8 cellular contexts compared by ENCODE assay signal in the genomic region with DNA sequence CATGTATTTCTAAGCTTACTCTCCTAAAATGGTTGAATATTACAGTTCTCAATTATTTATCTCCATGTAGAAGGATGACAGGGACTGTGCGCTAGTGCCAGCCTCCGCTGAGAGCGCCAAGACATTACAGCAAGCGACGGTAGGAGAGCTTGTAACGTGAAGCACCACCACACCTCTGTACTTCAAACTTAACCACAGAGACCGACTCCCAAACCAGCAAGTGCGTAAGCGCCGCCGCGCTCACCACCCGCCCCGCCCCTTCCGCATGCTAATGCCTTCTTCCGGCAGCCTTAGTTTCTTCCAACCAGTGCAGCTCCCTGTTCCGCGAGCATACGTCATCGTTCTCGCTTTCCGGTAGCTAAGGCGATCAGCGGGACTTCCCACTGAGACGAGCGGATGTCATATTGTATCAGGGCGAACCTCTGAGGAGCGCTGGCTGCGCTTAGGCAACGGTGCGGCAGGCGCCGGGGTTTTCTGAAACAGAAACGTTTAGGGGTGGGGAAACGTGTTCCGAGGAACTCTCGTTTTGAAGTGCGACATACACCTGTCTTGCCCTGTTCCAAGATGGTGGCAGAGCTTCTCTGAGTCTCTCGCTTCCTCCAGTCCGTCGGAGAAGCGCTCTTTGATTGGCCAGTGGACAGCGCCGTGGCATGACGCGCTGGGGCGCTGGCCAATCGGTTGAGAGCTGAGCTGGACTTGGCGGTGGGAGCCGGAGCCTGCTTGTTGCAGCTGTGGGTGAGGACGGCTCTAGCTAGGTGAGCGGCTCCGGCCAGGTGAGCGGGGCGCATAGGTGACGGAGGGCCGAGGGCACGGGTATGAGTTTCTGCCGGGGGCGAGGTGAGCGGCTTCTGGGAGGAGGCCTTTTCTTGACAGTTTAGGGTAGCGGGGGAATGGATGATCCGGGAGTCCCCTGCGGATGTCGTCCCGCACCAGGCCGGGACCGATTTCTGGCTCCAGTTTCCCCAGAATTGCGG. TPM values are rescaled to one million over a fixed set of nuclear protein-coding genes. Genes with fewer than 3 reads are reported as not detected.
A peak's percentile ranks its signal among the peaks of the same experiment; 100 is the strongest.
DNase-seq lines count a peak whose midpoint lies in the region; ATAC-seq and TF ChIP-seq lines count a peak whose summit lies in the region.

A gene (plus strand): TSS at position 723 of the 974 bp plus-strand sequence. CDS start 2,896 bp downstream, outside the sequence.

- WGBS in esophagus, 2 donors = 0 to 1% methylated on average over 68 to 69 of the region's 69 CpGs

- H3K4me1 ChIP-seq in KMS-11 (ENCODE audit: low read depth, poor library complexity, severe bottlenecking) (peaks cover 14% of the 10 kb centered on the region), Peyer's patch (peaks cover 0 to 9% (median 0%) of the 10 kb centered on the region in 4 donors), esophagus (ENCODE audit: control insufficient read depth in 2 of 2, insufficient read depth in 2 of 2, low read length in 1 of 2) (peaks cover 0 to 4% of the 10 kb centered on the region in 2 donors), mucosa of stomach (ENCODE audit: control insufficient read depth, insufficient read depth, low read length) (peaks cover 11% of the 10 kb centered on the region)

- ATAC-seq in GM21737 (IDR thresholded peaks at IDR 0.05; ENCODE audit: unreplicated experiment) = peak; percentile 92

- H2AFZ ChIP-seq in KMS-11 (ENCODE audit: low read depth) = peak within 1 kb of the TSS; percentile 82

- H3K9ac ChIP-seq in KMS-11 (peak within 1 kb of the TSS; percentile 70), mucosa of stomach (ENCODE audit: low read length) (peak within 1 kb of the TSS; percentile 96)

- H4K20me1 ChIP-seq in KMS-11 (ENCODE audit: insufficient read depth) = no peaks in the 10 kb centered on the region

- no peaks in the 10 kb centered on the region for H3K27me3 ChIP-seq in KMS-11 (ENCODE audit: insufficient read depth, low read depth)
- H3K27me3 ChIP-seq in Peyer's patch = no peaks in the 10 kb centered on the region
- H3K27me3 ChIP-seq in esophagus (ENCODE audit: control insufficient read depth in 1 of 2, insufficient read depth in 2 of 2, low read length in 2 of 2) = no peaks in the 10 kb centered on the region
- H3K27me3 ChIP-seq in mucosa of stomach (ENCODE audit: control insufficient read depth, insufficient read depth, low read length) = no peaks in the 10 kb centered on the region

- TF ChIP-seq CTCF in KMS-11 (conservative IDR thresholded peaks at IDR 0.05; ENCODE audit: low read depth, low read length) = no peak
- no peak for TF ChIP-seq CTCF in Peyer's patch (IDR thresholded peaks at IDR 0.05)

- H3K79me2 ChIP-seq in KMS-11 (ENCODE audit: insufficient read depth, low read depth) = peaks cover 6% of the 10 kb centered on the region; the same call in 1 of the 2 replicates

- H3K4me2 ChIP-seq in KMS-11 = peak within 1 kb of the TSS; percentile 82

- DNase-seq in DMS53 treated with DMSO at 0.1 percent for 48 hours (lab: John Stamatoyannopoulos, UW; ENCODE audit: unreplicated experiment) = peak; percentile 98
- DNase-seq in Peyer's patch = peak; percentile 96 to 100 (median 98)
- peak; percentile 98 to 99 for DNase-seq in activated T-cell treated with anti-CD3 and anti-CD28 coated beads, Interleukin-2, amount 50 U/mL, for 48 hours
- DNase-seq in stimulated activated CD8-positive, alpha-beta memory T cell treated with anti-CD3 and anti-CD28 coated beads, Interleukin-7, amount 100 ng/mL, for 1 hour (ENCODE audit: low read depth in 2 of 2) = peak; percentile 95

- H3K4me3 ChIP-seq in KMS-11 (IDR thresholded peaks at IDR 0.05; ENCODE audit: insufficient read depth, low read depth, low read length) (no peak within 1 kb of the TSS), Peyer's patch (peak within 1 kb of the TSS; percentile 55 to 99 (median 72)), esophagus (ENCODE audit: low read depth in 1 of 2, low read length in 2 of 2) (peak within 1 kb of the TSS; percentile 81 to 83), mucosa of stomach (ENCODE audit: low read length) (peak within 1 kb of the TSS; percentile 54)

- H3K36me3 ChIP-seq in KMS-11 (ENCODE audit: insufficient read depth) (no peaks in the 10 kb centered on the region), Peyer's patch (peaks cover 0 to 17% (median 0%) of the 10 kb centered on the region in 3 donors), esophagus (ENCODE audit: control insufficient read depth in 2 of 2, insufficient read depth in 2 of 2, low read length in 1 of 2) (no peaks in the 10 kb centered on the region), mucosa of stomach (ENCODE audit: control insufficient read depth, insufficient read depth, low read length) (no peaks in the 10 kb centered on the region)

- peak; percentile 71 to 87 for TF ChIP-seq POLR2A in Peyer's patch (IDR thresholded peaks at IDR 0.05)

- H3K9me3 ChIP-seq in Peyer's patch (no peaks in the 10 kb centered on the region), esophagus (ENCODE audit: control insufficient read depth in 2 of 2, insufficient read depth in 1 of 2, low read depth in 1 of 2, low read length in 1 of 2) (no peaks in the 10 kb centered on the region), mucosa of stomach (ENCODE audit: control insufficient read depth, low read length) (no peaks in the 10 kb centered on the region)

- H3K27ac ChIP-seq in KMS-11 = peak within 1 kb of the TSS; percentile 91
- peak within 1 kb of the TSS; percentile 92 to 97 (median 96) for H3K27ac ChIP-seq in Peyer's patch
- peak within 1 kb of the TSS; percentile 100 for H3K27ac ChIP-seq in esophagus (ENCODE audit: low read depth in 2 of 2, low read length in 1 of 2)

RNA-seq across cellular contexts. Expression of the gene that starts here (rescaled TPM):
- total RNA-seq in Peyer's patch = 10 to 100 TPM; 31.3 to 43.7 (median 36.0) TPM
- polyA plus RNA-seq in esophagus = 10 to 100 TPM in 1 of 2 donors, 1 to 10 TPM in 1; 5.8 to 26.0 TPM
